Comparison of ENCODE assay signal across 12 cellular contexts in genomic region chr16:4850211-4850610, GRCh38. TPM values are rescaled to one million over a fixed set of nuclear protein-coding genes. Genes with fewer than 3 reads are reported as not detected.
A peak's percentile ranks its signal among the peaks of the same experiment; 100 is the strongest.
DNase-seq lines count a peak whose midpoint lies in the region; ATAC-seq and TF ChIP-seq lines count a peak whose summit lies in the region.
"Had no signal": no experiment of that assay in that cellular context is flagged by ENCODE, and none has a peak within 500 bp of the region (broad histone marks: within the 10 kb centered on the region; RNA-seq: fewer than 3 reads in every experiment).

No MANE protein-coding gene starts in this region.

- H3K9me3 ChIP-seq in heart left ventricle = no peaks in the 10 kb centered on the region
- H3K9me3 ChIP-seq in Panc1 (ENCODE audit: control insufficient read depth, insufficient read depth, low read depth, low read length) = no peaks in the 10 kb centered on the region
- H3K9me3 ChIP-seq in thoracic aorta = no peaks in the 10 kb centered on the region
- H3K9me3 ChIP-seq: esophagus squamous epithelium had no signal

- H3K36me3 ChIP-seq in heart left ventricle (peaks cover 0 to 32% (median 25%) of the 10 kb centered on the region in 9 donors), Panc1 (ENCODE audit: control insufficient read depth, insufficient read depth, low read length) (peaks cover 10% of the 10 kb centered on the region), thoracic aorta (peaks cover 7% of the 10 kb centered on the region)

- no peaks in the 10 kb centered on the region for H3K27me3 ChIP-seq in heart left ventricle
- no peaks in the 10 kb centered on the region for H3K27me3 ChIP-seq in Panc1 (ENCODE audit: control insufficient read depth, insufficient read depth, low read length)
- no peaks in the 10 kb centered on the region for H3K27me3 ChIP-seq in thoracic aorta (replicated peaks; ENCODE audit: insufficient read depth)
- H3K27me3 ChIP-seq: esophagus squamous epithelium had no signal

- ATAC-seq in heart left ventricle (no peak), left ventricle myocardium superior (no peak), Panc1 (no peak), thoracic aorta (ENCODE audit: insufficient number of reproducible peaks, low FRiP score, low read depth) (no peak), GM18870 (IDR thresholded peaks at IDR 0.05; ENCODE audit: unreplicated experiment) (no peak)

- BruUV-seq in Panc1 (replicated peaks; lab: Mats Ljungman, UMichigan) = no TSS peak

- H3K4me1 ChIP-seq in heart left ventricle (peaks cover 0 to 64% (median 48%) of the 10 kb centered on the region in 12 donors), Panc1 (ENCODE audit: control insufficient read depth, insufficient read depth, low read length) (peaks cover 18% of the 10 kb centered on the region), thoracic aorta (ENCODE audit: control insufficient read depth in 1 of 2, low read depth in 2 of 2) (peaks cover 31 to 50% of the 10 kb centered on the region in 2 donors)

- intact Hi-C loops in heart left ventricle (cut with DNase I) (loop anchor here in 5 of 10 donors (5.0 to 10.0 kb wide), 5 partner anchors 48 to 235 kb away; partner anchors contain the start of genes PPL (in 1 of the 5), ROGDI (in 1 of the 5) and SEC14L5 (in 1 of the 5)), left ventricle myocardium superior (cut with micrococcal nuclease) (no loop called here), Panc1 (cut with micrococcal nuclease; ENCODE audit: unreplicated experiment) (no loop called here)

- TF ChIP-seq CTCF in heart left ventricle (IDR thresholded peaks at IDR 0.05) (no peak), Panc1 (IDR thresholded peaks at IDR 0.05) (no peak), thoracic aorta (IDR thresholded peaks at IDR 0.05) (no peak)

- DNase-seq in heart left ventricle (no peak), left ventricle myocardium superior (no peak), Panc1 (ENCODE audit: low read depth, low spot score) (no peak), hepatic stellate cell (ENCODE audit: low spot score) (peak; percentile 12), thoracic aorta (ENCODE audit: low spot score) (no peak), medulla oblongata (ENCODE audit: extremely low spot score) (no peak), T-helper 9 cell (no peak)
- DNase-seq: activated CD4-positive, CD25-positive, alpha-beta regulatory T cell; anterior cingulate cortex; esophagus squamous epithelium had no signal

- POLR2A ChIA-PET in Panc1 (lab: Charles Lee) = interaction anchor here (0.5 kb wide), 1 partner anchor 383 kb away, joined by 6 read pairs; no protein-coding TSS in a partner anchor

- no peak for TF ChIP-seq POLR2A in heart left ventricle (IDR thresholded peaks at IDR 0.05)

- H3K27ac ChIP-seq in heart left ventricle (peak overlapping the region in 4 of 12 donors; percentile 12 to 41 (median 27)), Panc1 (ENCODE audit: low read length) (peak overlapping the region; percentile 75; the same call in 1 of the 2 replicates), thoracic aorta (no peak overlapping the region)

- peak overlapping the region in 9 of 12 donors; percentile 67 to 99 (median 91) for H3K4me3 ChIP-seq in heart left ventricle
- H3K4me3 ChIP-seq in Panc1 (ENCODE audit: low read depth in 2 of 2, low read length in 2 of 2) = peak overlapping the region; percentile 63 to 96
- peak overlapping the region; percentile 4 for H3K4me3 ChIP-seq in thoracic aorta

- 61 to 63% (median 62%) methylated on average over 3 of the region's 3 CpGs for WGBS in heart left ventricle, 4 donors

- CTCF ChIA-PET in Panc1 (lab: Charles Lee) = interaction anchor here (0.7 kb wide), 1 partner anchor 39 kb away, joined by 3 read pairs; no protein-coding TSS in a partner anchor

- in situ Hi-C loops in Panc1 (cut with HindIII; ENCODE audit: low pct_unique_long_range_greater_than_20kb, low sequenced_read_pairs) = no loop called here

RNA-seq across cellular contexts. Expression of gene UBN1, which starts 2.9 kb away (rescaled TPM):
- total RNA-seq in heart left ventricle (10 to 100 TPM; 25.0 to 77.9 (median 32.7) TPM), left ventricle myocardium superior (50.9 TPM), Panc1 (2021; ENCODE audit: unreplicated experiment) (63.1 TPM), thoracic aorta (10 to 100 TPM; 27.1 to 37.0 TPM)
- polyA plus RNA-seq in heart left ventricle = 10 to 100 TPM; 20.3 to 34.2 TPM
- 49.5 TPM for polyA plus RNA-seq in Panc1 (2012; ENCODE audit: insufficient read length)

RNA-seq across cellular contexts. Expression of gene GLYR1, which starts 3.1 kb away (rescaled TPM):
- total RNA-seq in heart left ventricle = 10 to 100 TPM; 54.3 to 96.6 (median 75.8) TPM
- polyA plus RNA-seq in heart left ventricle = 10 to 100 TPM; 51.3 to 67.2 TPM
- 102 TPM for total RNA-seq in left ventricle myocardium superior
- total RNA-seq in Panc1 (2021; ENCODE audit: unreplicated experiment) = 111 TPM
- 79.6 TPM for polyA plus RNA-seq in Panc1 (2012; ENCODE audit: insufficient read length)
- 10 to 100 TPM; 28.4 to 59.5 TPM for total RNA-seq in thoracic aorta

RNA-seq across cellular contexts. Expression of gene ROGDI, which starts 47.8 kb away (rescaled TPM):
- total RNA-seq in heart left ventricle (100 to 1,000 TPM in 4 of 9 donors, 10 to 100 TPM in 5; 58.4 to 167 (median 95.0) TPM), left ventricle myocardium superior (134 TPM), Panc1 (2021; ENCODE audit: unreplicated experiment) (31.9 TPM), thoracic aorta (10 to 100 TPM in 1 of 2 donors, 1 to 10 TPM in 1; 4.2 to 23.7 TPM)
- 100 to 1,000 TPM in 1 of 2 donors, 10 to 100 TPM in 1; 43.4 to 134 TPM for polyA plus RNA-seq in heart left ventricle
- 68.5 TPM for polyA plus RNA-seq in Panc1 (2012; ENCODE audit: insufficient read length)

RNA-seq across cellular contexts. Expression of gene SMIM22, which starts 55.0 kb away (rescaled TPM):
- total RNA-seq in heart left ventricle (not detected), left ventricle myocardium superior (not detected), Panc1 (2021; ENCODE audit: unreplicated experiment) (not detected), thoracic aorta (not detected)
- polyA plus RNA-seq in heart left ventricle = not detected
- polyA plus RNA-seq in Panc1 (2012; ENCODE audit: insufficient read length) = not detected
- total RNA-seq: lung microvascular endothelial cell had no signal

Comparison
In these comparisons a context has a peak if more than half of its experiments do, and no peak if none do; other contexts are left out.
1. H3K4me3 ChIP-seq: peak in every context shown above with its lines; median percentile 91 in heart left ventricle; 80 in Panc1; 4 in thoracic aorta.